ENCODE assay signal across 8 cellular contexts in the genomic region with DNA sequence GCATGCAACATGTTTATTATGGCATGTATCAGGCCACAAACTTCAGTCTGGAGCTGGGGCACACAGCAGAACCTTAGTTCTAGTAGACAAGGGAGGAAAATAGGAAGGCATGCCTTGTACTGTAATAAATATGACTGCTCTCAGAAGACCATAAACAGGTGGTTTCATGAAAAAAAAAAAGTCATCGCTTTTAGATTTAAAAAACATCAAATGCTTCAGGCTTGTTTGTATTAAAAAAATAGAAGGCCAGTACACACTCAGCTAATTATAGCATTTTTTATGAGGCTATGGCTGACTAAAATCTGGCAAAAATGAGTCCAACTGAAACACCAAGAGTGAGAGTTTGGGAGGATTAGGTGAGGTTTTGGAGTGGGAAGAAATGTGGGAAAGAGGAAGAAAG.
"Had no signal": no experiment of that assay in that cellular context is flagged by ENCODE, and none has a peak within 500 bp of the region (broad histone marks: within the 10 kb centered on the region; RNA-seq: fewer than 3 reads in every experiment).

No MANE protein-coding gene starts in this region.

- H3K27ac Mint-ChIP-seq: GM23338, H9, HFFc6, IgD-negative memory B cell had no signal

- H3K4me3 Mint-ChIP-seq: GM23338, H9, HFFc6, IgD-negative memory B cell had no signal

- DNase-seq: H9, HCEC 1CT, HFFc6, KBM-7 had no signal

- H3K4me1 Mint-ChIP-seq: GM23338, H9 had no signal

- H3K27ac ChIP-seq: HL-60 had no signal

- H3K4me2 ChIP-seq: GM23338 had no signal

- H3K9me3 Mint-ChIP-seq: HFFc6 had no signal

- H3K27me3 Mint-ChIP-seq: IgD-negative memory B cell had no signal

- ATAC-seq: GM23338, HepG2 had no signal

- H3K4me3 ChIP-seq: GM23338 had no signal

- H2AFZ ChIP-seq: GM23338 had no signal
